ENCODE assay signal across 1 cellular context in the genomic region with DNA sequence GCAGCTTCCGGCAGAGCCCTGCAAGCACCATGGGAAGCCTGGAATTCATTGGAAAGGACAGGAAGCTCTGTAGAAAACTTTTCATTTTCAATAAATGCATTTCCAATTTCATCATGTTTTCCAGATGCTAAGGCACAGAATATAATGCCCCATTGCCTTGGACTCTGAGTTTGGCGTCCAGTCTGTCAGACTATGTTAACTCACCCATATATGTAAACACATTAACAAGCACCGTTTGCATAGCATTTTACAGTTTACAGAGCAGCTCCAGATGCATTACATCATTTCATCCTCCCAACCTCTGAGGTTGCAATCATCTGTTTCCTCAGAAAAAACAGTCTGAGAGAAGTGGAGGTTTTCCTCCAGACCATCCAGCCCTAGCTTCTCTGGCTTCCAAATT.
TF ChIP-seq lines count a peak whose summit lies in the region.

No MANE protein-coding gene starts in this region.

TF ChIP-seq in HepG2, 621 proteins besides CTCF, POLR2A, EP300 and RAD21 (continued from another document and continues in another):
- TF ChIP-seq YEATS4 (CRISPR knock-in tag; IDR thresholded peaks at IDR 0.05; ENCODE audit: borderline replicate concordance) (peak; percentile 40; the same call in 1 of the 2 replicates), ZNF253 (CRISPR knock-in tag; IDR thresholded peaks at IDR 0.05; ENCODE audit: borderline replicate concordance) (no peak), SIN3A (IDR thresholded peaks at IDR 0.05; ENCODE audit: borderline replicate concordance, low read depth, low read length) (0 out of 2 replicates have a peak, but pooled peaks have one; percentile 30), FOXA3 (CRISPR knock-in tag; IDR thresholded peaks at IDR 0.05) (peak; percentile 92), SP140L (CRISPR knock-in tag; IDR thresholded peaks at IDR 0.05; ENCODE audit: borderline replicate concordance) (0 out of 2 replicates have a peak, but pooled peaks have one; percentile 22), JARID2 (CRISPR knock-in tag; IDR thresholded peaks at IDR 0.05; ENCODE audit: insufficient replicate concordance) (no peak), ZNF83 (CRISPR knock-in tag; IDR thresholded peaks at IDR 0.05; ENCODE audit: borderline replicate concordance) (no peak), SIX4 (CRISPR knock-in tag; IDR thresholded peaks at IDR 0.05) (no peak), PPARG (CRISPR knock-in tag; conservative IDR thresholded peaks at IDR 0.05) (peak; percentile 52), ZNF333 (CRISPR knock-in tag; IDR thresholded peaks at IDR 0.05; ENCODE audit: borderline replicate concordance) (no peak), ZNF607 (CRISPR knock-in tag; IDR thresholded peaks at IDR 0.05; ENCODE audit: borderline replicate concordance) (no peak), ZMYM3 (CRISPR knock-in tag; IDR thresholded peaks at IDR 0.05) (peak; percentile 15; the same call in 1 of the 2 replicates), ZSCAN30 (CRISPR knock-in tag; IDR thresholded peaks at IDR 0.05) (no peak), HIVEP1 (CRISPR knock-in tag; IDR thresholded peaks at IDR 0.05) (no peak), POGZ (CRISPR knock-in tag; IDR thresholded peaks at IDR 0.05) (0 out of 2 replicates have a peak, but pooled peaks have one; percentile 36), SOX13 (IDR thresholded peaks at IDR 0.05) (no peak), SOX13 (CRISPR knock-in tag; conservative IDR thresholded peaks at IDR 0.05 in 1 of 2, IDR thresholded peaks at IDR 0.05 in 1 of 2) (peak in 1 of 2 experiments; percentile 83; a peak in 2 of 4 replicates), KDM1A (CRISPR knock-in tag; IDR thresholded peaks at IDR 0.05) (no peak), CEBPB (IDR thresholded peaks at IDR 0.05; ENCODE audit: borderline replicate concordance, low read depth, low read length) (peak; percentile 80), ZBTB20 (CRISPR knock-in tag; IDR thresholded peaks at IDR 0.05; ENCODE audit: borderline replicate concordance, low read depth) (peak; percentile 92; the same call in 1 of the 2 replicates), SMAD1 (CRISPR knock-in tag; IDR thresholded peaks at IDR 0.05; ENCODE audit: borderline replicate concordance, low read depth) (no peak), CHD4 (IDR thresholded peaks at IDR 0.05; ENCODE audit: borderline replicate concordance, low read length) (no peak), ZNF160 (CRISPR knock-in tag; IDR thresholded peaks at IDR 0.05) (no peak), GZF1 (CRISPR knock-in tag; IDR thresholded peaks at IDR 0.05) (no peak), EEA1 (CRISPR knock-in tag; IDR thresholded peaks at IDR 0.05; ENCODE audit: borderline replicate concordance) (no peak), SOX6 (IDR thresholded peaks at IDR 0.05) (no peak), SOX6 (CRISPR knock-in tag; IDR thresholded peaks at IDR 0.05) (peak; percentile 78), ZFP62 (CRISPR knock-in tag; IDR thresholded peaks at IDR 0.05) (no peak), MAFG (CRISPR knock-in tag; IDR thresholded peaks at IDR 0.05) (no peak), ZSCAN22 (CRISPR knock-in tag; IDR thresholded peaks at IDR 0.05) (no peak), ZMAT3 (CRISPR knock-in tag; conservative IDR thresholded peaks at IDR 0.05) (no peak), ERF (CRISPR knock-in tag; IDR thresholded peaks at IDR 0.05) (no peak; the same call in 1 of the 2 replicates), YEATS2 (CRISPR knock-in tag; IDR thresholded peaks at IDR 0.05; ENCODE audit: borderline replicate concordance) (no peak), GATA4 (IDR thresholded peaks at IDR 0.05; ENCODE audit: borderline replicate concordance, low read depth) (no peak), IKZF1 (IDR thresholded peaks at IDR 0.05) (no peak), SRF (IDR thresholded peaks at IDR 0.05; ENCODE audit: low read depth, low read length) (no peak), SMYD3 (CRISPR knock-in tag; IDR thresholded peaks at IDR 0.05) (no peak), ZNF598 (CRISPR knock-in tag; IDR thresholded peaks at IDR 0.05; ENCODE audit: borderline replicate concordance) (no peak), SAFB2 (CRISPR knock-in tag; IDR thresholded peaks at IDR 0.05; ENCODE audit: borderline replicate concordance, low read depth) (no peak), ZNF577 (CRISPR knock-in tag; IDR thresholded peaks at IDR 0.05; ENCODE audit: borderline replicate concordance, low read depth) (no peak), ZNF274 (CRISPR knock-in tag; IDR thresholded peaks at IDR 0.05) (no peak), SNRNP70 (IDR thresholded peaks at IDR 0.05; ENCODE audit: low read depth, low read length) (no peak), ZNF761 (CRISPR knock-in tag; conservative IDR thresholded peaks at IDR 0.05) (no peak), KLF15 (CRISPR knock-in tag; IDR thresholded peaks at IDR 0.05; ENCODE audit: borderline replicate concordance) (no peak), REXO4 (CRISPR knock-in tag; IDR thresholded peaks at IDR 0.05; ENCODE audit: borderline replicate concordance) (no peak), ZBTB8A (CRISPR knock-in tag; IDR thresholded peaks at IDR 0.05; ENCODE audit: borderline replicate concordance, low read depth) (no peak)
- TF ChIP-seq, protein P1, sequence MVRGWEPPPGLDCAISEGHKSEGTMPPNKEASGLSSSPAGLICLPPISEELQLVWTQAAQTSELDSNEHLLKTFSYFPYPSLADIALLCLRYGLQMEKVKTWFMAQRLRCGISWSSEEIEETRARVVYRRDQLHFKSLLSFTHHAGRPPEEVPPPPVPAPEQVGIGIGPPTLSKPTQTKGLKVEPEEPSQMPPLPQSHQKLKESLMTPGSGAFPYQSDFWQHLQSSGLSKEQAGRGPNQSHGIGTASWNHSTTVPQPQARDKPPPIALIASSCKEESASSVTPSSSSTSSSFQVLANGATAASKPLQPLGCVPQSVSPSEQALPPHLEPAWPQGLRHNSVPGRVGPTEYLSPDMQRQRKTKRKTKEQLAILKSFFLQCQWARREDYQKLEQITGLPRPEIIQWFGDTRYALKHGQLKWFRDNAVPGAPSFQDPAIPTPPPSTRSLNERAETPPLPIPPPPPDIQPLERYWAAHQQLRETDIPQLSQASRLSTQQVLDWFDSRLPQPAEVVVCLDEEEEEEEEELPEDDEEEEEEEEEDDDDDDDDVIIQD (CRISPR knock-in tag; IDR thresholded peaks at IDR 0.05; ENCODE audit: low read depth): peak; percentile 62; the same call in 1 of the 2 replicates
- TF ChIP-seq, protein P2, sequence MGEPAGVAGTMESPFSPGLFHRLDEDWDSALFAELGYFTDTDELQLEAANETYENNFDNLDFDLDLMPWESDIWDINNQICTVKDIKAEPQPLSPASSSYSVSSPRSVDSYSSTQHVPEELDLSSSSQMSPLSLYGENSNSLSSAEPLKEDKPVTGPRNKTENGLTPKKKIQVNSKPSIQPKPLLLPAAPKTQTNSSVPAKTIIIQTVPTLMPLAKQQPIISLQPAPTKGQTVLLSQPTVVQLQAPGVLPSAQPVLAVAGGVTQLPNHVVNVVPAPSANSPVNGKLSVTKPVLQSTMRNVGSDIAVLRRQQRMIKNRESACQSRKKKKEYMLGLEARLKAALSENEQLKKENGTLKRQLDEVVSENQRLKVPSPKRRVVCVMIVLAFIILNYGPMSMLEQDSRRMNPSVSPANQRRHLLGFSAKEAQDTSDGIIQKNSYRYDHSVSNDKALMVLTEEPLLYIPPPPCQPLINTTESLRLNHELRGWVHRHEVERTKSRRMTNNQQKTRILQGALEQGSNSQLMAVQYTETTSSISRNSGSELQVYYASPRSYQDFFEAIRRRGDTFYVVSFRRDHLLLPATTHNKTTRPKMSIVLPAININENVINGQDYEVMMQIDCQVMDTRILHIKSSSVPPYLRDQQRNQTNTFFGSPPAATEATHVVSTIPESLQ (CRISPR knock-in tag; conservative IDR thresholded peaks at IDR 0.05): no peak
- TF ChIP-seq, protein P3, sequence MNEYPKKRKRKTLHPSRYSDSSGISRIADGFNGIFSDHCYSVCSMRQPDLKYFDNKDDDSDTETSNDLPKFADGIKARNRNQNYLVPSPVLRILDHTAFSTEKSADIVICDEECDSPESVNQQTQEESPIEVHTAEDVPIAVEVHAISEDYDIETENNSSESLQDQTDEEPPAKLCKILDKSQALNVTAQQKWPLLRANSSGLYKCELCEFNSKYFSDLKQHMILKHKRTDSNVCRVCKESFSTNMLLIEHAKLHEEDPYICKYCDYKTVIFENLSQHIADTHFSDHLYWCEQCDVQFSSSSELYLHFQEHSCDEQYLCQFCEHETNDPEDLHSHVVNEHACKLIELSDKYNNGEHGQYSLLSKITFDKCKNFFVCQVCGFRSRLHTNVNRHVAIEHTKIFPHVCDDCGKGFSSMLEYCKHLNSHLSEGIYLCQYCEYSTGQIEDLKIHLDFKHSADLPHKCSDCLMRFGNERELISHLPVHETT (CRISPR knock-in tag; conservative IDR thresholded peaks at IDR 0.05): no peak
- TF ChIP-seq, protein P4, sequence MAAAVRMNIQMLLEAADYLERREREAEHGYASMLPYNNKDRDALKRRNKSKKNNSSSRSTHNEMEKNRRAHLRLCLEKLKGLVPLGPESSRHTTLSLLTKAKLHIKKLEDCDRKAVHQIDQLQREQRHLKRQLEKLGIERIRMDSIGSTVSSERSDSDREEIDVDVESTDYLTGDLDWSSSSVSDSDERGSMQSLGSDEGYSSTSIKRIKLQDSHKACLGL (CRISPR knock-in tag; IDR thresholded peaks at IDR 0.05): no peak
- TF ChIP-seq, protein P5, sequence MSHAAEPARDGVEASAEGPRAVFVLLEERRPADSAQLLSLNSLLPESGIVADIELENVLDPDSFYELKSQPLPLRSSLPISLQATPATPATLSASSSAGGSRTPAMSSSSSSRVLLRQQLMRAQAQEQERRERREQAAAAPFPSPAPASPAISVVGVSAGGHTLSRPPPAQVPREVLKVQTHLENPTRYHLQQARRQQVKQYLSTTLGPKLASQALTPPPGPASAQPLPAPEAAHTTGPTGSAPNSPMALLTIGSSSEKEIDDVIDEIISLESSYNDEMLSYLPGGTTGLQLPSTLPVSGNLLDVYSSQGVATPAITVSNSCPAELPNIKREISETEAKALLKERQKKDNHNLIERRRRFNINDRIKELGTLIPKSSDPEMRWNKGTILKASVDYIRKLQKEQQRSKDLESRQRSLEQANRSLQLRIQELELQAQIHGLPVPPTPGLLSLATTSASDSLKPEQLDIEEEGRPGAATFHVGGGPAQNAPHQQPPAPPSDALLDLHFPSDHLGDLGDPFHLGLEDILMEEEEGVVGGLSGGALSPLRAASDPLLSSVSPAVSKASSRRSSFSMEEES (CRISPR knock-in tag; IDR thresholded peaks at IDR 0.05): no peak
- TF ChIP-seq, protein P6, sequence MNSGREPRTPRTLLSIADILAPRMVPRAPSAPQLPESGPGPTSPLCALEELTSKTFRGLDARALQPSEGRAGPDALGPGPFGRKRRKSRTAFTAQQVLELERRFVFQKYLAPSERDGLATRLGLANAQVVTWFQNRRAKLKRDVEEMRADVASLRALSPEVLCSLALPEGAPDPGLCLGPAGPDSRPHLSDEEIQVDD (CRISPR knock-in tag; IDR thresholded peaks at IDR 0.05; ENCODE audit: borderline replicate concordance): no peak
- TF ChIP-seq, protein P7, sequence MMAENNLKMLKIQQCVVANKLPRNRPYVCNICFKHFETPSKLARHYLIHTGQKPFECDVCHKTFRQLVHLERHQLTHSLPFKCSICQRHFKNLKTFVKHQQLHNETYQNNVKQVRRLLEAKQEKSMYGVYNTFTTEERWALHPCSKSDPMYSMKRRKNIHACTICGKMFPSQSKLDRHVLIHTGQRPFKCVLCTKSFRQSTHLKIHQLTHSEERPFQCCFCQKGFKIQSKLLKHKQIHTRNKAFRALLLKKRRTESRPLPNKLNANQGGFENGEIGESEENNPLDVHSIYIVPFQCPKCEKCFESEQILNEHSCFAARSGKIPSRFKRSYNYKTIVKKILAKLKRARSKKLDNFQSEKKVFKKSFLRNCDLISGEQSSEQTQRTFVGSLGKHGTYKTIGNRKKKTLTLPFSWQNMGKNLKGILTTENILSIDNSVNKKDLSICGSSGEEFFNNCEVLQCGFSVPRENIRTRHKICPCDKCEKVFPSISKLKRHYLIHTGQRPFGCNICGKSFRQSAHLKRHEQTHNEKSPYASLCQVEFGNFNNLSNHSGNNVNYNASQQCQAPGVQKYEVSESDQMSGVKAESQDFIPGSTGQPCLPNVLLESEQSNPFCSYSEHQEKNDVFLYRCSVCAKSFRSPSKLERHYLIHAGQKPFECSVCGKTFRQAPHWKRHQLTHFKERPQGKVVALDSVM (CRISPR knock-in tag; IDR thresholded peaks at IDR 0.05): peak; percentile 45; the same call in 1 of the 2 replicates
- TF ChIP-seq, protein P8, sequence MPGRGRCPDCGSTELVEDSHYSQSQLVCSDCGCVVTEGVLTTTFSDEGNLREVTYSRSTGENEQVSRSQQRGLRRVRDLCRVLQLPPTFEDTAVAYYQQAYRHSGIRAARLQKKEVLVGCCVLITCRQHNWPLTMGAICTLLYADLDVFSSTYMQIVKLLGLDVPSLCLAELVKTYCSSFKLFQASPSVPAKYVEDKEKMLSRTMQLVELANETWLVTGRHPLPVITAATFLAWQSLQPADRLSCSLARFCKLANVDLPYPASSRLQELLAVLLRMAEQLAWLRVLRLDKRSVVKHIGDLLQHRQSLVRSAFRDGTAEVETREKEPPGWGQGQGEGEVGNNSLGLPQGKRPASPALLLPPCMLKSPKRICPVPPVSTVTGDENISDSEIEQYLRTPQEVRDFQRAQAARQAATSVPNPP (CRISPR knock-in tag; IDR thresholded peaks at IDR 0.05): no peak
- TF ChIP-seq, protein P9, sequence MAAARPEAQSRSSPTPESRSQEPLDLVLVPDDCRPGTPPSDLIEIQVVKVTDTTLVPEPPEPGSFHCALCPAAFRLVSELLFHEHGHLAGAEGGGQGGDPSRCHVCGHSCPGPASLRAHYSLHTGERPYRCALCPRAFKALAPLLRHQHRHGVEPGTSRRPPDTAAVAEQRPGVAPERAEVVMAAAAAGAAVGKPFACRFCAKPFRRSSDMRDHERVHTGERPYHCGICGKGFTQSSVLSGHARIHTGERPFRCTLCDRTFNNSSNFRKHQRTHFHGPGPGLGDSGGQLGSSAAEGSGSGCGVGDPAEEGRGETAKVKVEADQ (CRISPR knock-in tag; IDR thresholded peaks at IDR 0.05; ENCODE audit: borderline replicate concordance): no peak
- TF ChIP-seq, protein P10, sequence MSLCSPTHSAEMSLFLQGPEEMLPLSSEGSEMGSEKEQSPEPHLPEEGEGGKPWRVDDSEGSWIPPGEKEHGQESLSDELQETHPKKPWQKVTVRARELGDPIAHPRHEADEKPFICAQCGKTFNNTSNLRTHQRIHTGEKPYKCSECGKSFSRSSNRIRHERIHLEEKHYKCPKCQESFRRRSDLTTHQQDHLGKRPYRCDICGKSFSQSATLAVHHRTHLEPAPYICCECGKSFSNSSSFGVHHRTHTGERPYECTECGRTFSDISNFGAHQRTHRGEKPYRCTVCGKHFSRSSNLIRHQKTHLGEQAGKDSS (CRISPR knock-in tag; IDR thresholded peaks at IDR 0.05; ENCODE audit: borderline replicate concordance, low read depth): no peak
- TF ChIP-seq, protein P11, sequence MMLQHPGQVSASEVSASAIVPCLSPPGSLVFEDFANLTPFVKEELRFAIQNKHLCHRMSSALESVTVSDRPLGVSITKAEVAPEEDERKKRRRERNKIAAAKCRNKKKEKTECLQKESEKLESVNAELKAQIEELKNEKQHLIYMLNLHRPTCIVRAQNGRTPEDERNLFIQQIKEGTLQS (CRISPR knock-in tag; IDR thresholded peaks at IDR 0.05): peak; percentile 67; the same call in 1 of the 2 replicates
- TF ChIP-seq, protein P12, sequence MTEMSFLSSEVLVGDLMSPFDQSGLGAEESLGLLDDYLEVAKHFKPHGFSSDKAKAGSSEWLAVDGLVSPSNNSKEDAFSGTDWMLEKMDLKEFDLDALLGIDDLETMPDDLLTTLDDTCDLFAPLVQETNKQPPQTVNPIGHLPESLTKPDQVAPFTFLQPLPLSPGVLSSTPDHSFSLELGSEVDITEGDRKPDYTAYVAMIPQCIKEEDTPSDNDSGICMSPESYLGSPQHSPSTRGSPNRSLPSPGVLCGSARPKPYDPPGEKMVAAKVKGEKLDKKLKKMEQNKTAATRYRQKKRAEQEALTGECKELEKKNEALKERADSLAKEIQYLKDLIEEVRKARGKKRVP (CRISPR knock-in tag; IDR thresholded peaks at IDR 0.05): peak in 1 of 2 experiments; percentile 94; a peak in 2 of 4 replicates
